ENCODE assay signal across 17 cellular contexts in genomic region chr3:8553405-8553804, GRCh38. TPM values are rescaled to one million over a fixed set of nuclear protein-coding genes. Genes with fewer than 3 reads are reported as not detected.
DNase-seq lines count a peak whose midpoint lies in the region; ATAC-seq lines count a peak whose summit lies in the region.
"Had no signal": no experiment of that assay in that cellular context is flagged by ENCODE, and none has a peak within 500 bp of the region (broad histone marks: within the 10 kb centered on the region; RNA-seq: fewer than 3 reads in every experiment).

No MANE protein-coding gene starts in this region.

- H3K4me3 Mint-ChIP-seq in stimulated activated naive CD8-positive, alpha-beta T cell treated with anti-CD3 and anti-CD28 coated beads, Interleukin-15, amount 100 ng/mL, for 72 hours, result no peak overlapping the region
- no peak overlapping the region for H3K4me3 Mint-ChIP-seq in naive thymus-derived CD4-positive, alpha-beta T cell
- no peak overlapping the region for H3K4me3 Mint-ChIP-seq in activated naive CD4-positive, alpha-beta T cell treated with anti-CD3 and anti-CD28 coated beads, Interleukin-2, amount 10 ng/mL, durations not matched to agents 7 days and 5 days
- H3K4me3 Mint-ChIP-seq: CD4-positive, alpha-beta T cell had no signal

- no peak overlapping the region for H3K9ac ChIP-seq in mesenchymal stem cell (ENCODE audit: low read length)
- H3K9ac ChIP-seq in skeletal muscle tissue (ENCODE audit: low read depth in 1 of 3, low read length in 3 of 3), result peak overlapping the region in 2 of 3 donors; percentile 33 to 38

- H3K27me3 Mint-ChIP-seq in stimulated activated naive CD8-positive, alpha-beta T cell treated with anti-CD3 and anti-CD28 coated beads, Interleukin-15, amount 100 ng/mL, for 72 hours, result no peaks in the 10 kb centered on the region
- H3K27me3 Mint-ChIP-seq in naive thymus-derived CD4-positive, alpha-beta T cell, result peaks cover 0 to 2% (median 0%) of the 10 kb centered on the region in 5 donors
- H3K27me3 Mint-ChIP-seq in activated naive CD4-positive, alpha-beta T cell treated with anti-CD3 and anti-CD28 coated beads, Interleukin-2, amount 10 ng/mL, durations not matched to agents 7 days and 5 days, result peaks cover 4% of the 10 kb centered on the region
- H3K27me3 Mint-ChIP-seq: CD4-positive, alpha-beta T cell had no signal

- intact Hi-C loops in naive thymus-derived CD4-positive, alpha-beta T cell (cut with micrococcal nuclease), result no loop called here

- CTCF ChIA-PET in naive thymus-derived CD4-positive, alpha-beta T cell (lab: Charles Lee), result no interaction called here
- CTCF ChIA-PET in activated naive CD4-positive, alpha-beta T cell treated with anti-CD3 and anti-CD28 coated beads, Interleukin-2, amount 10 ng/mL, durations not matched to agents 7 days and 5 days (lab: Charles Lee), result no interaction called here

- H3K4me2 ChIP-seq in mesenchymal stem cell (ENCODE audit: low read length, poor library complexity, severe bottlenecking), result no peak overlapping the region

- H2BK5ac ChIP-seq in mesenchymal stem cell (ENCODE audit: low read depth, low read length, poor library complexity, severe bottlenecking), result no peak overlapping the region

- H3K36me3 ChIP-seq in mesenchymal stem cell (ENCODE audit: control insufficient read depth in 1 of 2, insufficient read depth in 2 of 2, low read depth in 1 of 2, low read length in 2 of 2) (peaks cover 48 to 51% of the 10 kb centered on the region in 2 experiments), skeletal muscle tissue (ENCODE audit: control insufficient read depth in 3 of 3, insufficient read depth in 3 of 3, low read length in 3 of 3) (peaks cover 57 to 62% (median 62%) of the 10 kb centered on the region in 3 donors)
- no peaks in the 10 kb centered on the region for H3K36me3 ChIP-seq in naive thymus-derived CD4-positive, alpha-beta T cell (ENCODE audit: control insufficient read depth in 2 of 3, insufficient read depth in 3 of 3, low read length in 3 of 3)
- H3K36me3 ChIP-seq: BE2C, HAP-1 had no signal

- peak overlapping the region; percentile 73 for H2BK15ac ChIP-seq in mesenchymal stem cell (ENCODE audit: low read depth, poor library complexity, severe bottlenecking)

- peak overlapping the region; percentile 49 for H2AK5ac ChIP-seq in mesenchymal stem cell (ENCODE audit: low read length, severe bottlenecking)

- H3K27ac ChIP-seq in mesenchymal stem cell (ENCODE audit: low read length, poor library complexity, severe bottlenecking), result no peak overlapping the region
- H3K27ac ChIP-seq in skeletal muscle tissue (ENCODE audit: low read depth, low read length), result peak overlapping the region; percentile 78
- no peak overlapping the region for H3K27ac ChIP-seq in naive thymus-derived CD4-positive, alpha-beta T cell (ENCODE audit: low read depth, low read length)
- H3K27ac ChIP-seq: HL-60 had no signal

- DNase-seq in stimulated activated naive CD8-positive, alpha-beta T cell treated with anti-CD3 and anti-CD28 coated beads, Interleukin-15, amount 100 ng/mL, for 72 hours, result no peak
- no peak for DNase-seq in stimulated activated naive CD8-positive, alpha-beta T cell treated with anti-CD3 and anti-CD28 coated beads, Interleukin-15, Interleukin-2, amounts not matched to agents 100 U/mL and 50 U/mL, for 24 hours
- DNase-seq in mesenchymal stem cell, result no peak
- DNase-seq in naive thymus-derived CD4-positive, alpha-beta T cell, result no peak
- DNase-seq in activated naive CD4-positive, alpha-beta T cell treated with anti-CD3 and anti-CD28 coated beads, Interleukin-2, amount 10 ng/mL, durations not matched to agents 7 days and 5 days, result no peak
- no peak for DNase-seq in activated CD8-positive, alpha-beta memory T cell treated with anti-CD3 and anti-CD28 coated beads for 24 hours
- DNase-seq: BE2C; CD4-positive, alpha-beta T cell; DMS153; GF-D8; NCI-H1417 treated with DMSO at 0.1 percent for 48 hours; NCI-H1930; NCI-H526 had no signal

- no peak overlapping the region for H2AFZ ChIP-seq in mesenchymal stem cell (ENCODE audit: low read depth, low read length)

- H3K4me1 ChIP-seq in mesenchymal stem cell (ENCODE audit: control insufficient read depth, insufficient read depth, low read depth, low read length) (peaks cover 18% of the 10 kb centered on the region), skeletal muscle tissue (ENCODE audit: control insufficient read depth in 3 of 3, insufficient read depth in 3 of 3, low read length in 3 of 3) (peaks cover 90 to 93% (median 93%) of the 10 kb centered on the region in 3 donors)
- no peaks in the 10 kb centered on the region for H3K4me1 ChIP-seq in naive thymus-derived CD4-positive, alpha-beta T cell (ENCODE audit: control insufficient read depth in 2 of 2, insufficient read depth in 2 of 2, low read length in 2 of 2)
- H3K4me1 ChIP-seq: BE2C, HAP-1 had no signal

- H3K4ac ChIP-seq in mesenchymal stem cell (ENCODE audit: low read depth in 1 of 2, low read length in 2 of 2), result peak overlapping the region in 1 of 2 experiments; percentile 32

- POLR2A ChIA-PET in naive thymus-derived CD4-positive, alpha-beta T cell (lab: Charles Lee), result no interaction called here

- H3K27ac Mint-ChIP-seq in stimulated activated naive CD8-positive, alpha-beta T cell treated with anti-CD3 and anti-CD28 coated beads, Interleukin-15, amount 100 ng/mL, for 72 hours, result no peak overlapping the region
- no peak overlapping the region for H3K27ac Mint-ChIP-seq in naive thymus-derived CD4-positive, alpha-beta T cell
- H3K27ac Mint-ChIP-seq in activated naive CD4-positive, alpha-beta T cell treated with anti-CD3 and anti-CD28 coated beads, Interleukin-2, amount 10 ng/mL, durations not matched to agents 7 days and 5 days, result no peak overlapping the region
- H3K27ac Mint-ChIP-seq: CD4-positive, alpha-beta T cell had no signal

- no peak overlapping the region for H2BK120ac ChIP-seq in mesenchymal stem cell (ENCODE audit: low read depth, low read length)

- H3K9me3 Mint-ChIP-seq in stimulated activated naive CD8-positive, alpha-beta T cell treated with anti-CD3 and anti-CD28 coated beads, Interleukin-15, amount 100 ng/mL, for 72 hours, result no peaks in the 10 kb centered on the region
- peaks cover 0 to 4% (median 0%) of the 10 kb centered on the region in 11 donors for H3K9me3 Mint-ChIP-seq in naive thymus-derived CD4-positive, alpha-beta T cell
- H3K9me3 Mint-ChIP-seq in activated naive CD4-positive, alpha-beta T cell treated with anti-CD3 and anti-CD28 coated beads, Interleukin-2, amount 10 ng/mL, durations not matched to agents 7 days and 5 days, result no peaks in the 10 kb centered on the region
- H3K9me3 Mint-ChIP-seq: CD4-positive, alpha-beta T cell had no signal

- peaks cover 22% of the 10 kb centered on the region for H3K79me1 ChIP-seq in mesenchymal stem cell (replicated peaks; ENCODE audit: low read length, poor library complexity, severe bottlenecking)

- peak; percentile 8 for ATAC-seq in stimulated activated naive CD8-positive, alpha-beta T cell treated with anti-CD3 and anti-CD28 coated beads, Interleukin-15, amount 100 ng/mL, for 72 hours
- no peak for ATAC-seq in stimulated activated naive CD8-positive, alpha-beta T cell treated with anti-CD3 and anti-CD28 coated beads, Interleukin-15, Interleukin-2, amounts not matched to agents 100 U/mL and 50 U/mL, for 24 hours
- ATAC-seq in naive thymus-derived CD4-positive, alpha-beta T cell, result no peak
- ATAC-seq: GM12878 had no signal

- H3K36me3 Mint-ChIP-seq in naive thymus-derived CD4-positive, alpha-beta T cell, result no peaks in the 10 kb centered on the region
- H3K36me3 Mint-ChIP-seq in activated naive CD4-positive, alpha-beta T cell treated with anti-CD3 and anti-CD28 coated beads, Interleukin-2, amount 10 ng/mL, durations not matched to agents 7 days and 5 days, result no peaks in the 10 kb centered on the region

- H3K9me3 ChIP-seq in mesenchymal stem cell (ENCODE audit: control insufficient read depth, low read length) (no peaks in the 10 kb centered on the region), skeletal muscle tissue (ENCODE audit: control insufficient read depth in 3 of 3, low read length in 3 of 3) (no peaks in the 10 kb centered on the region)
- no peaks in the 10 kb centered on the region for H3K9me3 ChIP-seq in naive thymus-derived CD4-positive, alpha-beta T cell (ENCODE audit: control insufficient read depth in 2 of 3, low read length in 3 of 3)
- H3K9me3 ChIP-seq: BE2C, HAP-1 had no signal

- no peak overlapping the region for H3K14ac ChIP-seq in mesenchymal stem cell (ENCODE audit: low read length in 2 of 2)

- no peaks in the 10 kb centered on the region for H3K4me1 Mint-ChIP-seq in stimulated activated naive CD8-positive, alpha-beta T cell treated with anti-CD3 and anti-CD28 coated beads, Interleukin-15, amount 100 ng/mL, for 72 hours
- no peaks in the 10 kb centered on the region for H3K4me1 Mint-ChIP-seq in naive thymus-derived CD4-positive, alpha-beta T cell
- no peaks in the 10 kb centered on the region for H3K4me1 Mint-ChIP-seq in activated naive CD4-positive, alpha-beta T cell treated with anti-CD3 and anti-CD28 coated beads, Interleukin-2, amount 10 ng/mL, durations not matched to agents 7 days and 5 days

- no peak overlapping the region for H3K23ac ChIP-seq in mesenchymal stem cell (ENCODE audit: low read length in 2 of 2)

- peak overlapping the region; percentile 71 to 87 for H2BK12ac ChIP-seq in mesenchymal stem cell (ENCODE audit: low read length in 2 of 2)

- peak overlapping the region; percentile 46 for H4K91ac ChIP-seq in mesenchymal stem cell (ENCODE audit: low read length)

- H3K27me3 ChIP-seq in mesenchymal stem cell (ENCODE audit: control insufficient read depth in 1 of 2, insufficient read depth in 1 of 2, low read length in 2 of 2) (no peaks in the 10 kb centered on the region), skeletal muscle tissue (ENCODE audit: control insufficient read depth in 3 of 3, insufficient read depth in 3 of 3, low read length in 3 of 3) (no peaks in the 10 kb centered on the region)
- H3K27me3 ChIP-seq in naive thymus-derived CD4-positive, alpha-beta T cell (ENCODE audit: control insufficient read depth in 2 of 2, insufficient read depth in 2 of 2, low read length in 2 of 2), result no peaks in the 10 kb centered on the region
- H3K27me3 ChIP-seq: BE2C had no signal

- peak overlapping the region; percentile 29 to 50 for H3K18ac ChIP-seq in mesenchymal stem cell (ENCODE audit: low read depth in 1 of 2, low read length in 2 of 2)

- H3K4me3 ChIP-seq in mesenchymal stem cell (ENCODE audit: insufficient read depth in 1 of 2, low read depth in 1 of 2, low read length in 2 of 2) (no peak overlapping the region), skeletal muscle tissue (ENCODE audit: low read length in 3 of 3) (peak overlapping the region in 2 of 3 donors; percentile 5 to 14)
- H3K4me3 ChIP-seq in naive thymus-derived CD4-positive, alpha-beta T cell (ENCODE audit: low read length), result no peak overlapping the region
- H3K4me3 ChIP-seq: GM12878, HAP-1 had no signal

- H4K8ac ChIP-seq in mesenchymal stem cell (ENCODE audit: low read length), result no peak overlapping the region

- 99% methylated on average over 6 of the region's 6 CpGs for WGBS in mesenchymal stem cell

RNA-seq across cellular contexts. Expression of gene LMCD1, which starts 51.8 kb away (rescaled TPM):
- polyA plus RNA-seq in mesenchymal stem cell (2013, experiment 1 of 2), result 22.4 TPM
- polyA plus RNA-seq in mesenchymal stem cell (2013, experiment 2 of 2), result 23.5 TPM
- 35.0 TPM for total RNA-seq in skeletal muscle tissue
- under 1 TPM in 1 of 5 experiments, not detected in 4; 0.56 TPM for total RNA-seq in naive thymus-derived CD4-positive, alpha-beta T cell
- not detected for polyA plus RNA-seq in naive thymus-derived CD4-positive, alpha-beta T cell

Comparison
In these comparisons a context has a peak if more than half of its experiments do, and no peak if none do; other contexts are left out.
1. H3K4me3 ChIP-seq: peak in skeletal muscle tissue (2 of 3); none in mesenchymal stem cell (0 of 2) and naive thymus-derived CD4-positive, alpha-beta T cell (single experiment).
2. RNA of gene LMCD1, which starts 51.8 kb away (total RNA-seq): 35.0 TPM in skeletal muscle tissue (single experiment); 0.56 TPM in naive thymus-derived CD4-positive, alpha-beta T cell; every median in the first group is over 10 times any median in the second.